ENCODE assay signal across 32 cellular contexts in genomic region chr6:145082359-145082758, GRCh38.
"Had no signal": no experiment of that assay in that cellular context is flagged by ENCODE, and none has a peak within 500 bp of the region (broad histone marks: within the 10 kb centered on the region; RNA-seq: fewer than 3 reads in every experiment).

No MANE protein-coding gene starts in this region.

- H3K27ac ChIP-seq: adrenal gland, ascending aorta, body of pancreas, brain microvascular endothelial cell, breast epithelium, cardiac muscle cell had no signal

- H3K9me3 ChIP-seq: adrenal gland, ascending aorta, body of pancreas, breast epithelium had no signal

- H3K4me3 ChIP-seq: adrenal gland, ascending aorta, body of pancreas, breast epithelium, cardiac muscle cell had no signal

- H3K27me3 ChIP-seq: adrenal gland, ascending aorta, body of pancreas, brain microvascular endothelial cell, breast epithelium, cardiac muscle cell had no signal

- ATAC-seq: activated naive CD8-positive, alpha-beta T cell treated with anti-CD3 and anti-CD28 coated beads, Interleukin-2, amount 50 U/mL, for 24 hours; activated T-cell treated with anti-CD3 and anti-CD28 coated beads, Interleukin-2, amount 50 U/mL, for 4 hours; activated T-cell treated with anti-CD3 and anti-CD28 coated beads, Interleukin-2, amount 50 U/mL, for 72 hours; activated T-helper 17 cell treated with anti-CD3 and anti-CD28 coated beads, Interleukin-2, amount 50 U/mL, for 72 hours; body of pancreas had no signal

- H3K4me1 ChIP-seq: adrenal gland, ascending aorta, body of pancreas, breast epithelium had no signal

- H3K36me3 ChIP-seq: adrenal gland, ascending aorta, brain microvascular endothelial cell, breast epithelium, cardiac muscle cell had no signal

- FAIRE-seq: astrocyte, bronchial epithelial cell had no signal

- DNase-seq: activated effector memory CD4-positive, alpha-beta T cell treated with anti-CD3 and anti-CD28 coated beads, Interleukin-2, amount 50 U/mL, for 16 hours; activated effector memory CD4-positive, alpha-beta T cell treated with Interleukin-2 at 50 U/mL for 16 hours; activated gamma-delta T cell; activated gamma-delta T cell treated with Interleukin-2 at 50 U/mL for 16 hours; activated naive CD4-positive, alpha-beta T cell; activated naive CD4-positive, alpha-beta T cell treated with anti-CD3 and anti-CD28 coated beads for 36 hours; activated naive CD4-positive, alpha-beta T cell treated with anti-CD3 and anti-CD28 coated beads, Interleukin-2, amount 10 ng/mL, durations not matched to agents 7 days and 5 days; activated naive CD4-positive, alpha-beta T cell treated with anti-CD3 and anti-CD28 coated beads, Interleukin-2, amount 50 U/mL, for 16 hours; activated naive CD4-positive, alpha-beta T cell treated with Interleukin-2 at 50 U/mL for 16 hours; activated naive CD8-positive, alpha-beta T cell treated with anti-CD3 and anti-CD28 coated beads for 36 hours; activated naive CD8-positive, alpha-beta T cell treated with anti-CD3 and anti-CD28 coated beads, Interleukin-2, amount 10 ng/mL, durations not matched to agents 7 days and 5 days; activated naive CD8-positive, alpha-beta T cell treated with anti-CD3 and anti-CD28 coated beads, Interleukin-2, amount 50 U/mL, for 24 hours; activated T-cell treated with anti-CD3 and anti-CD28 coated beads, Interleukin-2, amount 50 U/mL, for 24 hours; activated T-cell treated with anti-CD3 and anti-CD28 coated beads, Interleukin-2, amount 50 U/mL, for 4 hours; activated T-cell treated with anti-CD3 and anti-CD28 coated beads, Interleukin-2, amount 50 U/mL, for 48 hours; activated T-cell treated with anti-CD3 and anti-CD28 coated beads, Interleukin-2, amount 50 U/mL, for 72 hours; adrenal gland; amniotic stem cell; amygdala; anterior cingulate cortex; aorta; body of pancreas; brain microvascular endothelial cell; caudate nucleus; central memory CD4-positive, alpha-beta T cell; cerebellar nuclear complex had no signal
